In genomic region chr17:28520687-28521086, GRCh38 we compare ENCODE assay signal across 22 cellular contexts. TPM values are rescaled to one million over a fixed set of nuclear protein-coding genes. Genes with fewer than 3 reads are reported as not detected.
DNase-seq lines count a peak whose midpoint lies in the region; ATAC-seq and TF ChIP-seq lines count a peak whose summit lies in the region.
"Had no signal": no experiment of that assay in that cellular context is flagged by ENCODE, and none has a peak within 500 bp of the region (broad histone marks: within the 10 kb centered on the region; RNA-seq: fewer than 3 reads in every experiment).

No MANE protein-coding gene starts in this region.

- H4K8ac ChIP-seq in neuronal stem cell (ENCODE audit: low read depth, low read length) = no peak overlapping the region

- H3K27me3 Mint-ChIP-seq in natural killer cell treated with Interleukin-12 subunit alpha and Interleukin-12 subunit beta and Interleukin-15 and Interleukin-18, amount 100 ng/mL, for 72 hours = peaks cover 0 to 2% of the 10 kb centered on the region in 2 donors
- H3K27me3 Mint-ChIP-seq in natural killer cell (ENCODE audit: low read depth in 2 of 2) = peaks cover 4 to 6% of the 10 kb centered on the region in 2 donors

- H2BK15ac ChIP-seq in neuronal stem cell (ENCODE audit: low read length) = no peak overlapping the region

- H2AFZ ChIP-seq in neuronal stem cell (ENCODE audit: low read length) = no peak overlapping the region

- POLR2A ChIA-PET in Panc1 (lab: Charles Lee) = no interaction called here

- in situ Hi-C loops in Panc1 (cut with HindIII; ENCODE audit: low pct_unique_long_range_greater_than_20kb, low sequenced_read_pairs) = no loop called here

- H3K79me1 ChIP-seq in neuronal stem cell (ENCODE audit: low read depth, low read length) = no peaks in the 10 kb centered on the region

- no peaks in the 10 kb centered on the region for H3K27me3 ChIP-seq in Panc1 (ENCODE audit: control insufficient read depth, insufficient read depth, low read length)
- H3K27me3 ChIP-seq in neuronal stem cell (ENCODE audit: control insufficient read depth in 3 of 3, insufficient read depth in 3 of 3, low read depth in 1 of 3, low read length in 3 of 3) = peaks cover 0 to 37% (median 0%) of the 10 kb centered on the region in 3 experiments
- H3K27me3 ChIP-seq in testis = no peaks in the 10 kb centered on the region
- H3K27me3 ChIP-seq in Peyer's patch = no peaks in the 10 kb centered on the region

- H3K27ac ChIP-seq in Panc1 (ENCODE audit: low read length) (no peak overlapping the region), neuronal stem cell (replicated peaks; ENCODE audit: low read length) (no peak overlapping the region), testis (no peak overlapping the region), Peyer's patch (no peak overlapping the region)

- H3K36me3 ChIP-seq in Panc1 (ENCODE audit: control insufficient read depth, insufficient read depth, low read length) = no peaks in the 10 kb centered on the region
- no peaks in the 10 kb centered on the region for H3K36me3 ChIP-seq in neuronal stem cell (replicated peaks in 1 of 2; ENCODE audit: control insufficient read depth in 2 of 2, insufficient read depth in 2 of 2, low read length in 2 of 2)
- H3K36me3 ChIP-seq in testis (ENCODE audit: low read depth, missing control alignments) = no peaks in the 10 kb centered on the region
- no peaks in the 10 kb centered on the region for H3K36me3 ChIP-seq in Peyer's patch
- H3K36me3 ChIP-seq: HAP-1 had no signal

- H2BK120ac ChIP-seq in neuronal stem cell (ENCODE audit: low read depth, low read length) = no peak overlapping the region

- peak overlapping the region; percentile 82 for H2BK12ac ChIP-seq in neuronal stem cell (ENCODE audit: low read length)

- no peaks in the 10 kb centered on the region for H3K4me1 ChIP-seq in Panc1 (ENCODE audit: control insufficient read depth, insufficient read depth, low read length)
- H3K4me1 ChIP-seq in neuronal stem cell (ENCODE audit: control insufficient read depth in 2 of 2, insufficient read depth in 1 of 2, low read depth in 1 of 2, low read length in 2 of 2) = peaks cover 9 to 12% of the 10 kb centered on the region in 2 donors
- no peaks in the 10 kb centered on the region for H3K4me1 ChIP-seq in testis
- peaks cover 0 to 12% (median 0%) of the 10 kb centered on the region in 4 donors for H3K4me1 ChIP-seq in Peyer's patch

- H3K27ac Mint-ChIP-seq in natural killer cell treated with Interleukin-12 subunit alpha and Interleukin-12 subunit beta and Interleukin-15 and Interleukin-18, amount 100 ng/mL, for 72 hours = no peak overlapping the region
- no peak overlapping the region for H3K27ac Mint-ChIP-seq in natural killer cell
- H3K27ac Mint-ChIP-seq: CD4-positive, CD25-positive, alpha-beta regulatory T cell had no signal

- TF ChIP-seq CTCF in natural killer cell (IDR thresholded peaks at IDR 0.05) = no peak
- TF ChIP-seq CTCF in Panc1 (IDR thresholded peaks at IDR 0.05) = no peak
- TF ChIP-seq CTCF in testis (IDR thresholded peaks at IDR 0.05) = no peak
- TF ChIP-seq CTCF in Peyer's patch (IDR thresholded peaks at IDR 0.05) = no peak

- H3K4me3 ChIP-seq in Panc1 (ENCODE audit: low read depth in 2 of 2, low read length in 2 of 2) (no peak overlapping the region), neuronal stem cell (ENCODE audit: low read length in 2 of 2) (peak overlapping the region in 1 of 2 donors; percentile 30), testis (no peak overlapping the region), Peyer's patch (no peak overlapping the region)
- H3K4me3 ChIP-seq: GM12878, HAP-1 had no signal

- no peak overlapping the region for H2BK5ac ChIP-seq in neuronal stem cell (ENCODE audit: low read length)

- H4K91ac ChIP-seq in neuronal stem cell (ENCODE audit: low read depth, low read length, poor library complexity) = no peak overlapping the region

- H3K23ac ChIP-seq in neuronal stem cell (ENCODE audit: low read depth, low read length, poor library complexity) = peak overlapping the region; percentile 10

- TF ChIP-seq POLR2A in testis (IDR thresholded peaks at IDR 0.05) (no peak), Peyer's patch (IDR thresholded peaks at IDR 0.05) (no peak)

- H3K9ac ChIP-seq in neuronal stem cell (ENCODE audit: low read depth, low read length, poor library complexity) = no peak overlapping the region

- intact Hi-C loops in natural killer cell (cut with micrococcal nuclease) = no loop called here
- intact Hi-C loops in Panc1 (cut with micrococcal nuclease; ENCODE audit: unreplicated experiment) = no loop called here
- intact Hi-C loops in testis (cut with DNase I; ENCODE audit: low total_unique reads) = no loop called here

- no peak overlapping the region for H3K4ac ChIP-seq in neuronal stem cell (ENCODE audit: low read length)

- CTCF ChIA-PET in Panc1 (lab: Charles Lee) = no interaction called here

- H2AK5ac ChIP-seq in neuronal stem cell (ENCODE audit: low read depth, low read length) = peak overlapping the region; percentile 20

- H3K9me3 ChIP-seq in Panc1 (ENCODE audit: control insufficient read depth, insufficient read depth, low read depth, low read length) (no peaks in the 10 kb centered on the region), neuronal stem cell (replicated peaks in 1 of 2; ENCODE audit: control insufficient read depth in 2 of 2, insufficient read depth in 1 of 2, low read depth in 1 of 2, low read length in 2 of 2) (peaks cover 0 to 1% of the 10 kb centered on the region in 2 donors), testis (no peaks in the 10 kb centered on the region), Peyer's patch (no peaks in the 10 kb centered on the region)
- H3K9me3 ChIP-seq: HAP-1 had no signal

- no TSS peak for BruUV-seq in Panc1 (replicated peaks; lab: Mats Ljungman, UMichigan)

- ATAC-seq in natural killer cell treated with Interleukin-12 subunit alpha and Interleukin-12 subunit beta and Interleukin-15 and Interleukin-18, amount 100 ng/mL, for 72 hours = peak; percentile 5 to 25
- ATAC-seq in natural killer cell (no peak), Panc1 (peak; percentile 4; the same call in 1 of the 2 replicates), HG03095 (IDR thresholded peaks at IDR 0.05; ENCODE audit: unreplicated experiment) (no peak)
- ATAC-seq: GM12878 had no signal

- no peaks in the 10 kb centered on the region for H3K36me3 Mint-ChIP-seq in natural killer cell treated with Interleukin-12 subunit alpha and Interleukin-12 subunit beta and Interleukin-15 and Interleukin-18, amount 100 ng/mL, for 72 hours
- no peaks in the 10 kb centered on the region for H3K36me3 Mint-ChIP-seq in natural killer cell
- H3K36me3 Mint-ChIP-seq: CD4-positive, CD25-positive, alpha-beta regulatory T cell; CD8-positive, alpha-beta memory T cell had no signal

- peak overlapping the region; percentile 27 for H3K18ac ChIP-seq in neuronal stem cell (ENCODE audit: low read length)

- H3K14ac ChIP-seq in neuronal stem cell (ENCODE audit: low read length) = no peak overlapping the region

- DNase-seq in natural killer cell treated with Interleukin-12 subunit alpha and Interleukin-12 subunit beta and Interleukin-15 and Interleukin-18, amount 100 ng/mL, for 72 hours (ENCODE audit: low spot score) = no peak
- DNase-seq in natural killer cell = no peak
- no peak for DNase-seq in Panc1 (ENCODE audit: low read depth, low spot score)
- DNase-seq in neuronal stem cell (ENCODE audit: low spot score) = no peak
- DNase-seq in testis = no peak
- DNase-seq in Peyer's patch = no peak
- DNase-seq: 8988T; C1 segment of cervical spinal cord; CD4-positive, CD25-positive, alpha-beta regulatory T cell; CD8-positive, alpha-beta memory T cell; COR-L47; DMS 273 treated with DMSO at 0.1 percent for 48 hours; DMS53; DND-41; EL had no signal

- H3K4me3 Mint-ChIP-seq in natural killer cell treated with Interleukin-12 subunit alpha and Interleukin-12 subunit beta and Interleukin-15 and Interleukin-18, amount 100 ng/mL, for 72 hours = no peak overlapping the region
- no peak overlapping the region for H3K4me3 Mint-ChIP-seq in natural killer cell
- H3K4me3 Mint-ChIP-seq: CD4-positive, CD25-positive, alpha-beta regulatory T cell; CD8-positive, alpha-beta memory T cell had no signal

- H3K9me3 Mint-ChIP-seq in natural killer cell treated with Interleukin-12 subunit alpha and Interleukin-12 subunit beta and Interleukin-15 and Interleukin-18, amount 100 ng/mL, for 72 hours = no peaks in the 10 kb centered on the region
- H3K9me3 Mint-ChIP-seq in natural killer cell = no peaks in the 10 kb centered on the region
- H3K9me3 Mint-ChIP-seq: CD4-positive, CD25-positive, alpha-beta regulatory T cell; CD8-positive, alpha-beta memory T cell had no signal

- no CpG with 5 or more reads among the region's 6 CpGs for WGBS in neuronal stem cell (ENCODE audit: extremely low coverage in 2 of 2, insufficient read length in 2 of 2, insufficient replicate concordance in 1 of 2), 2 donors
- 61 to 77% methylated on average over 6 of the region's 6 CpGs for WGBS in testis, 2 donors

- H3K4me2 ChIP-seq in neuronal stem cell (ENCODE audit: insufficient read depth, low read length, poor library complexity, severe bottlenecking) = no peak overlapping the region

- H3K4me1 Mint-ChIP-seq in natural killer cell treated with Interleukin-12 subunit alpha and Interleukin-12 subunit beta and Interleukin-15 and Interleukin-18, amount 100 ng/mL, for 72 hours (ENCODE audit: low read depth in 2 of 2) = no peaks in the 10 kb centered on the region
- no peaks in the 10 kb centered on the region for H3K4me1 Mint-ChIP-seq in natural killer cell
- H3K4me1 Mint-ChIP-seq: CD4-positive, CD25-positive, alpha-beta regulatory T cell; CD8-positive, alpha-beta memory T cell had no signal

RNA-seq across cellular contexts. Expression of gene FOXN1, which starts 14.5 kb away (rescaled TPM):
- total RNA-seq in natural killer cell treated with Interleukin-12 subunit alpha and Interleukin-12 subunit beta and Interleukin-15 and Interleukin-18, amount 100 ng/mL, for 72 hours = not detected
- total RNA-seq in natural killer cell (not detected), Panc1 (2021; ENCODE audit: unreplicated experiment) (not detected), testis (under 1 TPM; 0.24 to 0.50 TPM), Peyer's patch (not detected)
- not detected for polyA plus RNA-seq in Panc1 (2012; ENCODE audit: insufficient read length)
- polyA plus RNA-seq in neuronal stem cell (2013, experiment 1 of 2) = not detected
- not detected for polyA plus RNA-seq in neuronal stem cell (2013, experiment 2 of 2)
- 0.69 TPM for polyA plus RNA-seq in testis (ENCODE audit: insufficient read depth, low read depth, low replicate concordance)
- total RNA-seq: A673; CD4-positive, CD25-positive, alpha-beta regulatory T cell; CD8-positive, alpha-beta memory T cell; G401; GM12878; H4 had no signal
- polyA plus RNA-seq: AG04450; CD4-positive, CD25-positive, alpha-beta regulatory T cell; CD8-positive, alpha-beta memory T cell; GM12878 had no signal

RNA-seq across cellular contexts. Expression of gene UNC119, which starts 31.7 kb away (rescaled TPM):
- total RNA-seq in natural killer cell treated with Interleukin-12 subunit alpha and Interleukin-12 subunit beta and Interleukin-15 and Interleukin-18, amount 100 ng/mL, for 72 hours = 100 to 1,000 TPM; 104 to 135 TPM
- total RNA-seq in natural killer cell (100 to 1,000 TPM in 1 of 3 donors, 10 to 100 TPM in 2; 79.1 to 106 (median 79.3) TPM), Panc1 (2021; ENCODE audit: unreplicated experiment) (44.7 TPM), testis (100 to 1,000 TPM; 175 to 180 TPM), Peyer's patch (10 to 100 TPM; 22.6 to 39.2 (median 31.4) TPM)
- polyA plus RNA-seq in Panc1 (2012; ENCODE audit: insufficient read length) = 47.6 TPM
- 79.0 TPM for polyA plus RNA-seq in neuronal stem cell (2013, experiment 1 of 2)
- polyA plus RNA-seq in neuronal stem cell (2013, experiment 2 of 2) = 76.0 TPM
- 94.9 TPM for polyA plus RNA-seq in testis (ENCODE audit: insufficient read depth, low read depth, low replicate concordance)

RNA-seq across cellular contexts. Expression of gene SLC13A2, which starts 47.2 kb away (rescaled TPM):
- total RNA-seq in natural killer cell treated with Interleukin-12 subunit alpha and Interleukin-12 subunit beta and Interleukin-15 and Interleukin-18, amount 100 ng/mL, for 72 hours = not detected
- total RNA-seq in natural killer cell = not detected
- not detected for total RNA-seq in Panc1 (2021; ENCODE audit: unreplicated experiment)
- not detected for polyA plus RNA-seq in Panc1 (2012; ENCODE audit: insufficient read length)
- polyA plus RNA-seq in neuronal stem cell (2013, experiment 1 of 2) = not detected
- polyA plus RNA-seq in neuronal stem cell (2013, experiment 2 of 2) = not detected
- under 1 TPM; 0.79 to 0.93 TPM for total RNA-seq in testis
- polyA plus RNA-seq in testis (ENCODE audit: insufficient read depth, low read depth, low replicate concordance) = 0.44 TPM
- 100 to 1,000 TPM in 3 of 4 donors, 10 to 100 TPM in 1; 11.6 to 612 (median 544) TPM for total RNA-seq in Peyer's patch
- total RNA-seq: A673; CD4-positive, CD25-positive, alpha-beta regulatory T cell; CD8-positive, alpha-beta memory T cell; G401; H4 had no signal
- polyA plus RNA-seq: AG04450; CD4-positive, CD25-positive, alpha-beta regulatory T cell; CD8-positive, alpha-beta memory T cell had no signal

RNA-seq across cellular contexts. Expression of gene PIGS, which starts 50.6 kb away (rescaled TPM):
- 10 to 100 TPM; 74.9 to 93.2 TPM for total RNA-seq in natural killer cell treated with Interleukin-12 subunit alpha and Interleukin-12 subunit beta and Interleukin-15 and Interleukin-18, amount 100 ng/mL, for 72 hours
- 10 to 100 TPM; 88.3 to 95.3 (median 92.3) TPM for total RNA-seq in natural killer cell
- 78.8 TPM for total RNA-seq in Panc1 (2021; ENCODE audit: unreplicated experiment)
- 87.3 TPM for polyA plus RNA-seq in Panc1 (2012; ENCODE audit: insufficient read length)
- polyA plus RNA-seq in neuronal stem cell (2013, experiment 1 of 2) = 43.2 TPM
- 43.8 TPM for polyA plus RNA-seq in neuronal stem cell (2013, experiment 2 of 2)
- 100 to 1,000 TPM in 1 of 2 donors, 10 to 100 TPM in 1; 92.4 to 124 TPM for total RNA-seq in testis
- 57.7 TPM for polyA plus RNA-seq in testis (ENCODE audit: insufficient read depth, low read depth, low replicate concordance)
- total RNA-seq in Peyer's patch = 100 to 1,000 TPM in 2 of 4 donors, 10 to 100 TPM in 2; 47.0 to 188 (median 107) TPM

RNA-seq across cellular contexts. Expression of gene ALDOC, which starts 56.0 kb away (rescaled TPM):
- total RNA-seq in natural killer cell treated with Interleukin-12 subunit alpha and Interleukin-12 subunit beta and Interleukin-15 and Interleukin-18, amount 100 ng/mL, for 72 hours = 100 to 1,000 TPM in 1 of 2 donors, 10 to 100 TPM in 1; 36.8 to 164 TPM
- total RNA-seq in natural killer cell (10 to 100 TPM; 18.2 to 25.4 (median 23.0) TPM), Panc1 (2021; ENCODE audit: unreplicated experiment) (13.4 TPM), testis (10 to 100 TPM; 30.7 to 65.8 TPM), Peyer's patch (100 to 1,000 TPM in 2 of 4 donors, 10 to 100 TPM in 2; 14.9 to 192 (median 120) TPM)
- 70.0 TPM for polyA plus RNA-seq in Panc1 (2012; ENCODE audit: insufficient read length)
- 10.6 TPM for polyA plus RNA-seq in neuronal stem cell (2013, experiment 1 of 2)
- polyA plus RNA-seq in neuronal stem cell (2013, experiment 2 of 2) = 10.9 TPM
- 29.2 TPM for polyA plus RNA-seq in testis (ENCODE audit: insufficient read depth, low read depth, low replicate concordance)

Comparison
In these comparisons a context has a peak if more than half of its experiments do, and no peak if none do; other contexts are left out.
1. ATAC-seq: peak in natural killer cell treated with Interleukin-12 subunit alpha and Interleukin-12 subunit beta and Interleukin-15 and Interleukin-18, amount 100 ng/mL, for 72 hours (2 of 2) and Panc1 (single experiment); none in natural killer cell (0 of 3) and HG03095 (single experiment).
2. RNA of gene SLC13A2, which starts 47.2 kb away (total RNA-seq): 11.6 to 612 TPM in Peyer's patch; 0.79 to 0.93 TPM in testis, not detected in natural killer cell treated with Interleukin-12 subunit alpha and Interleukin-12 subunit beta and Interleukin-15 and Interleukin-18, amount 100 ng/mL, for 72 hours, not detected in natural killer cell and not detected in Panc1 (single experiment); every median in the first group is over 4 times any median in the second.